ENCODE assay signal across 9 cellular contexts in the genomic region with DNA sequence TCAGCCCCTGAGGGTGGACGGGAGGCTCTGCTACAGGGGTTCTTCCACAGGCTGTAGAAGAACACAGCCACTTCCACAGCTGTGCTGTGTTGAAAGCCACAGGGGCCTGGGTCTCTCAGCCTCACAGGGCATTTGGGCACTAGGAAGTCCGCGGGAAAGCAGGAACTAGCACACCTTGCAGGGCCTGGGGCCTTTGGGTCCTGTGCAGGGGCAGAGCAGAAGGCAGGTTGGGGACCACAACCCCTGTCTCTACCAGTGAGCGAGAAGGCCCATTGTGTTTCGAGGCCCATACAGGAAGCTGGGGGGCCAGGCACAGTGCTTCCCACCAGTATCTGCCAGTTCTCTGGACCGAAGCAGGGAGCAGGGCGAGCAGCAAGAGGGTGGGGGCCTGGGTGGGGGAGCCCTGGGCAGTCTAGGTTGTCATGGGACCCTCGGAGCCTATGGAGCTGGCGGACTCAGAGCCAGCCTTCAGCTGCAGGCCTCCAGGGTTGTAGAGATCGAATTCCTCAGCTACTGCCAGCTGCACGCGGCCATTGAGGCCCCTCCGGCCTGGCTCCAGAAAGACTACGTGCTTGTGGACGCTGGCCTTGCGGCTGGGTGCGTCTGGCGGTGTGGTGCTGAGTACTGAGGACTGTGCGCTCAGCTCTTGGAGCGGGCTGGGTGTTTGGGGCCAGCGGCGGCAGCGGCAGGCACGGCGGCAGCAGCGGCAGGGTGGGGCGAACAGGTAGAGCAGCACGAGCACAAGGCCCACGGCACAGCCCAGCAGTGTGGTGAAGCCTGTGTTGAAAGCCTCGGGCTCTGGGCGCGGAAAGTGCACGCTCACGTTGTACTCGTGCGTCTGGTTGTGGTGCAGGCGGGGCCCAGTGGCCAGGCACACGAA. TPM values are rescaled to one million over a fixed set of nuclear protein-coding genes. Genes with fewer than 3 reads are reported as not detected.
DNase-seq lines count a peak whose midpoint lies in the region; ATAC-seq and TF ChIP-seq lines count a peak whose summit lies in the region.
"Had no signal": no experiment of that assay in that cellular context is flagged by ENCODE, and none has a peak within 500 bp of the region (broad histone marks: within the 10 kb centered on the region; RNA-seq: fewer than 3 reads in every experiment).

No MANE protein-coding gene starts in this region.

- H3K36me3 ChIP-seq in GM06990 (ENCODE audit: control insufficient read depth, insufficient read depth, low read length) = peaks cover 32% of the 10 kb centered on the region
- peaks cover 33% of the 10 kb centered on the region for H3K36me3 ChIP-seq in suprapubic skin

- no peaks in the 10 kb centered on the region for H3K9me3 ChIP-seq in CD4-positive, alpha-beta T cell (ENCODE audit: control insufficient read depth, low read length)
- no peaks in the 10 kb centered on the region for H3K9me3 ChIP-seq in suprapubic skin

- H3K27ac Mint-ChIP-seq in CD4-positive, alpha-beta T cell = no peak overlapping the region
- peak overlapping the region in 2 of 10 donors; percentile 63 to 65 for H3K27ac Mint-ChIP-seq in naive thymus-derived CD8-positive, alpha-beta T cell
- H3K27ac Mint-ChIP-seq in stimulated activated naive CD8-positive, alpha-beta T cell treated with anti-CD3 and anti-CD28 coated beads, Interleukin-15, amount 100 ng/mL, for 72 hours = peak overlapping the region in 1 of 2 donors; percentile 95

- peaks cover 18% of the 10 kb centered on the region for H3K36me3 Mint-ChIP-seq in CD4-positive, alpha-beta T cell (ENCODE audit: low read depth)
- H3K36me3 Mint-ChIP-seq in naive thymus-derived CD8-positive, alpha-beta T cell = no peaks in the 10 kb centered on the region

- no peak for TF ChIP-seq POLR2A in suprapubic skin (IDR thresholded peaks at IDR 0.05)

- no peak for ATAC-seq in CD4-positive, alpha-beta T cell (ENCODE audit: poor library complexity)
- ATAC-seq in naive thymus-derived CD8-positive, alpha-beta T cell = no peak
- ATAC-seq in stimulated activated naive CD8-positive, alpha-beta T cell treated with anti-CD3 and anti-CD28 coated beads, Interleukin-15, amount 100 ng/mL, for 72 hours = no peak

- no peaks in the 10 kb centered on the region for H3K27me3 ChIP-seq in CD4-positive, alpha-beta T cell (ENCODE audit: control insufficient read depth, insufficient read depth, low read length)
- H3K27me3 ChIP-seq in GM06990 (replicated peaks; ENCODE audit: control insufficient read depth, insufficient read depth, low read length) (no peaks in the 10 kb centered on the region), suprapubic skin (no peaks in the 10 kb centered on the region)

- H3K27me3 Mint-ChIP-seq in CD4-positive, alpha-beta T cell = no peaks in the 10 kb centered on the region
- H3K27me3 Mint-ChIP-seq in naive thymus-derived CD8-positive, alpha-beta T cell = no peaks in the 10 kb centered on the region
- no peaks in the 10 kb centered on the region for H3K27me3 Mint-ChIP-seq in stimulated activated naive CD8-positive, alpha-beta T cell treated with anti-CD3 and anti-CD28 coated beads, Interleukin-15, amount 100 ng/mL, for 72 hours

- POLR2A ChIA-PET in CD4-positive, alpha-beta T cell (lab: Charles Lee) = interaction anchor here (2.0 to 3.9 kb wide), 2 partner anchors 69 to 85 kb away, joined by 15 to 18 read pairs; a partner anchor contains a TSS
- POLR2A ChIA-PET in naive thymus-derived CD8-positive, alpha-beta T cell (lab: Charles Lee) = interaction anchor here (0.5 to 1.7 kb wide), 4 partner anchors 47 to 223 kb away, joined by 3 to 9 read pairs (median 4); a partner anchor contains a TSS

- CTCF ChIA-PET in CD4-positive, alpha-beta T cell (lab: Charles Lee) = interaction anchor here (1.3 to 2.2 kb wide), 3 partner anchors 85 to 178 kb away, joined by 6 to 8 read pairs (median 7); no protein-coding TSS in a partner anchor

- WGBS in suprapubic skin = 67% methylated on average over 18 of the region's 38 CpGs

- no peaks in the 10 kb centered on the region for H3K9me3 Mint-ChIP-seq in CD4-positive, alpha-beta T cell
- H3K9me3 Mint-ChIP-seq in naive thymus-derived CD8-positive, alpha-beta T cell = no peaks in the 10 kb centered on the region
- H3K9me3 Mint-ChIP-seq in stimulated activated naive CD8-positive, alpha-beta T cell treated with anti-CD3 and anti-CD28 coated beads, Interleukin-15, amount 100 ng/mL, for 72 hours = no peaks in the 10 kb centered on the region

- TF ChIP-seq CTCF in CD4-positive, alpha-beta T cell (IDR thresholded peaks at IDR 0.05) = no peak
- TF ChIP-seq CTCF in GM06990 (IDR thresholded peaks at IDR 0.05; ENCODE audit: insufficient read depth, low read length, poor library complexity, severe bottlenecking) (no peak), coronary artery (IDR thresholded peaks at IDR 0.05) (no peak), suprapubic skin (IDR thresholded peaks at IDR 0.05) (no peak)

- peaks cover 47% of the 10 kb centered on the region for H3K4me1 ChIP-seq in suprapubic skin

- DNase-seq in CD4-positive, alpha-beta T cell = no peak
- peak; percentile 35 for DNase-seq in GM06990 (ENCODE audit: extremely low read depth, insufficient read length)
- peak; percentile 62 for DNase-seq in coronary artery (ENCODE audit: low spot score)
- no peak for DNase-seq in naive thymus-derived CD8-positive, alpha-beta T cell
- DNase-seq in DMS79 treated with DMSO at 0.1 percent for 48 hours (lab: John Stamatoyannopoulos, UW) = no peak
- no peak for DNase-seq in stimulated activated naive CD8-positive, alpha-beta T cell treated with anti-CD3 and anti-CD28 coated beads, Interleukin-15, amount 100 ng/mL, for 72 hours
- no peak for DNase-seq in suprapubic skin (ENCODE audit: low spot score in 2 of 2)
- DNase-seq: NCI-H1930 had no signal

- peaks cover 30% of the 10 kb centered on the region for H3K4me1 Mint-ChIP-seq in CD4-positive, alpha-beta T cell (ENCODE audit: low read depth)
- H3K4me1 Mint-ChIP-seq in naive thymus-derived CD8-positive, alpha-beta T cell = peaks cover 18 to 50% (median 36%) of the 10 kb centered on the region in 4 donors
- H3K4me1 Mint-ChIP-seq in stimulated activated naive CD8-positive, alpha-beta T cell treated with anti-CD3 and anti-CD28 coated beads, Interleukin-15, amount 100 ng/mL, for 72 hours = peaks cover 52% of the 10 kb centered on the region

- H3K27ac ChIP-seq in CD4-positive, alpha-beta T cell (ENCODE audit: low read depth, low read length) = no peak overlapping the region
- no peak overlapping the region for H3K27ac ChIP-seq in coronary artery
- H3K27ac ChIP-seq in suprapubic skin = no peak overlapping the region
- H3K27ac ChIP-seq: KMS-11 had no signal

- no peak for TF ChIP-seq EP300 in suprapubic skin (IDR thresholded peaks at IDR 0.05)

- H3K4me3 ChIP-seq in GM06990 (replicated peaks; ENCODE audit: low read depth, low read length) (no peak overlapping the region), coronary artery (no peak overlapping the region), suprapubic skin (no peak overlapping the region)

- peak overlapping the region; percentile 56 for H3K4me3 Mint-ChIP-seq in CD4-positive, alpha-beta T cell
- peak overlapping the region in 8 of 10 donors; percentile 19 to 94 (median 36) for H3K4me3 Mint-ChIP-seq in naive thymus-derived CD8-positive, alpha-beta T cell
- H3K4me3 Mint-ChIP-seq in stimulated activated naive CD8-positive, alpha-beta T cell treated with anti-CD3 and anti-CD28 coated beads, Interleukin-15, amount 100 ng/mL, for 72 hours = peak overlapping the region in 1 of 2 donors; percentile 88

- intact Hi-C loops in CD4-positive, alpha-beta T cell (cut with DNase I, micrococcal nuclease) = loop anchor here (2.0 kb wide), 2 partner anchors 15 to 69 kb away; a partner anchor contains a TSS

RNA-seq across cellular contexts. Expression of a gene that starts 1.7 kb away (rescaled TPM):
- 1 to 10 TPM in 1 of 2 experiments, under 1 TPM in 1; 0.82 to 1.3 TPM for total RNA-seq in CD4-positive, alpha-beta T cell
- 1 to 10 TPM; 1.0 to 1.1 TPM for total RNA-seq in naive thymus-derived CD8-positive, alpha-beta T cell
- polyA plus RNA-seq in naive thymus-derived CD8-positive, alpha-beta T cell = 1 to 10 TPM; 1.2 to 1.5 (median 1.2) TPM
- 1 to 10 TPM; 1.6 to 3.8 (median 2.5) TPM for total RNA-seq in suprapubic skin

RNA-seq across cellular contexts. Expression of a gene that starts 6.0 kb away (rescaled TPM):
- total RNA-seq in CD4-positive, alpha-beta T cell = 10 to 100 TPM; 39.0 to 41.4 TPM
- 10 to 100 TPM; 21.6 to 22.2 TPM for total RNA-seq in naive thymus-derived CD8-positive, alpha-beta T cell
- 10 to 100 TPM in 2 of 3 donors, 1 to 10 TPM in 1; 7.5 to 14.8 (median 12.3) TPM for polyA plus RNA-seq in naive thymus-derived CD8-positive, alpha-beta T cell
- total RNA-seq in suprapubic skin = 10 to 100 TPM; 14.0 to 25.0 (median 17.3) TPM

RNA-seq across cellular contexts. Expression of a gene that starts 28.4 kb away (rescaled TPM):
- total RNA-seq in CD4-positive, alpha-beta T cell = 10 to 100 TPM; 28.8 to 29.7 TPM
- 10 to 100 TPM; 66.4 to 70.0 TPM for total RNA-seq in naive thymus-derived CD8-positive, alpha-beta T cell
- 10 to 100 TPM in 2 of 3 donors, 1 to 10 TPM in 1; 8.8 to 20.4 (median 10.5) TPM for polyA plus RNA-seq in naive thymus-derived CD8-positive, alpha-beta T cell
- total RNA-seq in suprapubic skin = 10 to 100 TPM; 23.6 to 88.3 (median 33.9) TPM

RNA-seq across cellular contexts. Expression of a gene that starts 28.5 kb away (rescaled TPM):
- total RNA-seq in CD4-positive, alpha-beta T cell = 1 to 10 TPM; 7.8 TPM
- 10 to 100 TPM; 13.3 to 13.7 TPM for total RNA-seq in naive thymus-derived CD8-positive, alpha-beta T cell
- polyA plus RNA-seq in naive thymus-derived CD8-positive, alpha-beta T cell = 1 to 10 TPM in 1 of 3 donors, under 1 TPM in 2; 0.29 to 1.1 (median 0.74) TPM
- total RNA-seq in suprapubic skin = 10 to 100 TPM; 16.7 to 83.4 (median 21.9) TPM

RNA-seq across cellular contexts. Expression of a gene that starts 43.6 kb away (rescaled TPM):
- total RNA-seq in CD4-positive, alpha-beta T cell = 10 to 100 TPM; 44.3 to 45.5 TPM
- 100 to 1,000 TPM; 137 to 139 TPM for total RNA-seq in naive thymus-derived CD8-positive, alpha-beta T cell
- 100 to 1,000 TPM; 105 to 131 (median 114) TPM for polyA plus RNA-seq in naive thymus-derived CD8-positive, alpha-beta T cell
- total RNA-seq in suprapubic skin = 100 to 1,000 TPM in 1 of 4 donors, 10 to 100 TPM in 3; 81.8 to 103 (median 91.2) TPM

Comparison
In these comparisons a context has a peak if more than half of its experiments do, and no peak if none do; other contexts are left out.
1. DNase-seq: peak in GM06990 (single experiment) and coronary artery (single experiment); none in CD4-positive, alpha-beta T cell (0 of 10), naive thymus-derived CD8-positive, alpha-beta T cell (0 of 10), DMS79 treated with DMSO at 0.1 percent for 48 hours (single experiment), stimulated activated naive CD8-positive, alpha-beta T cell treated with anti-CD3 and anti-CD28 coated beads, Interleukin-15, amount 100 ng/mL, for 72 hours (0 of 2) and suprapubic skin (0 of 2).